12 cellular contexts compared by ENCODE assay signal in genomic region chr6:85078071-85078470, GRCh38.
DNase-seq lines count a peak whose midpoint lies in the region; ATAC-seq and TF ChIP-seq lines count a peak whose summit lies in the region.
"Had no signal": no experiment of that assay in that cellular context is flagged by ENCODE, and none has a peak within 500 bp of the region (broad histone marks: within the 10 kb centered on the region; RNA-seq: fewer than 3 reads in every experiment).

No MANE protein-coding gene starts in this region.

- H3K4me1 Mint-ChIP-seq in CD4-positive, alpha-beta memory T cell, result no peaks in the 10 kb centered on the region
- H3K4me1 Mint-ChIP-seq in activated CD4-positive, alpha-beta memory T cell treated with anti-CD3 and anti-CD28 coated beads, Interleukin-2, amount 10 ng/mL, durations not matched to agents 7 days and 5 days, result no peaks in the 10 kb centered on the region
- H3K4me1 Mint-ChIP-seq: activated naive CD8-positive, alpha-beta T cell treated with anti-CD3 and anti-CD28 coated beads, Interleukin-2, amount 50 U/mL, for 24 hours had no signal

- no peaks in the 10 kb centered on the region for H3K27me3 Mint-ChIP-seq in CD4-positive, alpha-beta memory T cell
- H3K27me3 Mint-ChIP-seq in activated CD4-positive, alpha-beta memory T cell treated with anti-CD3 and anti-CD28 coated beads, Interleukin-2, amount 10 ng/mL, durations not matched to agents 7 days and 5 days, result no peaks in the 10 kb centered on the region
- H3K27me3 Mint-ChIP-seq: activated naive CD8-positive, alpha-beta T cell treated with anti-CD3 and anti-CD28 coated beads, Interleukin-2, amount 50 U/mL, for 24 hours had no signal

- POLR2A ChIA-PET in CD4-positive, alpha-beta memory T cell (lab: Charles Lee; ENCODE audit: partially characterized antibody), result no interaction called here
- POLR2A ChIA-PET in activated CD4-positive, alpha-beta memory T cell treated with anti-CD3 and anti-CD28 coated beads, Interleukin-2, amount 10 ng/mL, durations not matched to agents 7 days and 5 days (lab: Charles Lee), result no interaction called here

- no peak overlapping the region for H3K27ac ChIP-seq in left lung
- no peak overlapping the region for H3K27ac ChIP-seq in CD4-positive, alpha-beta memory T cell (ENCODE audit: low read depth, low read length)

- CTCF ChIA-PET in CD4-positive, alpha-beta memory T cell (lab: Charles Lee; ENCODE audit: partially characterized antibody), result interaction anchor here (0.7 kb wide), 1 partner anchor 16 kb away, joined by 3 read pairs; no protein-coding TSS in a partner anchor
- CTCF ChIA-PET in activated CD4-positive, alpha-beta memory T cell treated with anti-CD3 and anti-CD28 coated beads, Interleukin-2, amount 10 ng/mL, durations not matched to agents 7 days and 5 days (lab: Charles Lee), result no interaction called here

- H3K36me3 Mint-ChIP-seq in CD4-positive, alpha-beta memory T cell, result no peaks in the 10 kb centered on the region
- H3K36me3 Mint-ChIP-seq in activated CD4-positive, alpha-beta memory T cell treated with anti-CD3 and anti-CD28 coated beads, Interleukin-2, amount 10 ng/mL, durations not matched to agents 7 days and 5 days (ENCODE audit: low read depth), result no peaks in the 10 kb centered on the region

- H3K4me3 Mint-ChIP-seq in CD4-positive, alpha-beta memory T cell, result no peak overlapping the region
- no peak overlapping the region for H3K4me3 Mint-ChIP-seq in activated CD4-positive, alpha-beta memory T cell treated with anti-CD3 and anti-CD28 coated beads, Interleukin-2, amount 10 ng/mL, durations not matched to agents 7 days and 5 days
- H3K4me3 Mint-ChIP-seq: activated naive CD8-positive, alpha-beta T cell treated with anti-CD3 and anti-CD28 coated beads, Interleukin-2, amount 50 U/mL, for 24 hours had no signal

- no peaks in the 10 kb centered on the region for H3K9me3 ChIP-seq in left lung
- no peaks in the 10 kb centered on the region for H3K9me3 ChIP-seq in CD4-positive, alpha-beta memory T cell (ENCODE audit: control insufficient read depth in 1 of 2, low read length in 2 of 2)

- no peaks in the 10 kb centered on the region for H3K36me3 ChIP-seq in left lung
- H3K36me3 ChIP-seq in CD4-positive, alpha-beta memory T cell (ENCODE audit: insufficient read depth, low read length), result no peaks in the 10 kb centered on the region

- ATAC-seq in left lung (peak; percentile 31), HG02970 (IDR thresholded peaks at IDR 0.05; ENCODE audit: low FRiP score, unreplicated experiment) (no peak)
- ATAC-seq: activated naive CD8-positive, alpha-beta T cell treated with anti-CD3 and anti-CD28 coated beads, Interleukin-2, amount 50 U/mL, for 24 hours; left lobe of liver had no signal

- DNase-seq in AG20443 (ENCODE audit: low spot score) (peak; percentile 69), LHCN-M2 (ENCODE audit: low read depth) (peak; percentile 97), astrocyte of the hippocampus (ENCODE audit: low read depth, low spot score) (peak; percentile 91), left lung (no peak), SIG-M5 treated with dmso at 0.1 percent for 504 hours (lab: John Stamatoyannopoulos, UW; ENCODE audit: unreplicated experiment) (no peak)
- no peak for DNase-seq in CD4-positive, alpha-beta memory T cell
- DNase-seq in activated CD4-positive, alpha-beta memory T cell treated with anti-CD3 and anti-CD28 coated beads, Interleukin-2, amount 10 ng/mL, durations not matched to agents 7 days and 5 days, result no peak
- DNase-seq: activated naive CD8-positive, alpha-beta T cell treated with anti-CD3 and anti-CD28 coated beads, Interleukin-2, amount 50 U/mL, for 24 hours; NCI-H1105 treated with DMSO at 0.1 percent for 48 hours; SHP77 treated with DMSO at 0.1 percent for 48 hours had no signal

- no peaks in the 10 kb centered on the region for H3K4me1 ChIP-seq in left lung
- no peaks in the 10 kb centered on the region for H3K4me1 ChIP-seq in CD4-positive, alpha-beta memory T cell (ENCODE audit: insufficient read depth, low read length)

- TF ChIP-seq CTCF in left lung (IDR thresholded peaks at IDR 0.05), result no peak

- peaks cover 0 to 12% (median 2%) of the 10 kb centered on the region in 8 donors for H3K9me3 Mint-ChIP-seq in CD4-positive, alpha-beta memory T cell
- H3K9me3 Mint-ChIP-seq in activated CD4-positive, alpha-beta memory T cell treated with anti-CD3 and anti-CD28 coated beads, Interleukin-2, amount 10 ng/mL, durations not matched to agents 7 days and 5 days, result no peaks in the 10 kb centered on the region

- intact Hi-C loops in left lung (cut with DNase I), result no loop called here
- intact Hi-C loops in CD4-positive, alpha-beta memory T cell (cut with micrococcal nuclease), result no loop called here

- peak overlapping the region in 1 of 7 donors; percentile 5 for H3K27ac Mint-ChIP-seq in CD4-positive, alpha-beta memory T cell
- H3K27ac Mint-ChIP-seq in activated CD4-positive, alpha-beta memory T cell treated with anti-CD3 and anti-CD28 coated beads, Interleukin-2, amount 10 ng/mL, durations not matched to agents 7 days and 5 days, result no peak overlapping the region
- H3K27ac Mint-ChIP-seq: activated naive CD8-positive, alpha-beta T cell treated with anti-CD3 and anti-CD28 coated beads, Interleukin-2, amount 50 U/mL, for 24 hours had no signal

- H3K4me3 ChIP-seq in left lung, result no peak overlapping the region
- no peak overlapping the region for H3K4me3 ChIP-seq in CD4-positive, alpha-beta memory T cell (ENCODE audit: low read length in 2 of 2)

- H3K27me3 ChIP-seq in left lung, result no peaks in the 10 kb centered on the region
- H3K27me3 ChIP-seq in CD4-positive, alpha-beta memory T cell (ENCODE audit: insufficient read depth, low read length), result no peaks in the 10 kb centered on the region

Comparison
In these comparisons a context has a peak if more than half of its experiments do, and no peak if none do; other contexts are left out.
1. DNase-seq: peak in AG20443 (single experiment), LHCN-M2 (single experiment) and astrocyte of the hippocampus (single experiment); none in left lung (0 of 2), SIG-M5 treated with dmso at 0.1 percent for 504 hours (single experiment), CD4-positive, alpha-beta memory T cell (0 of 5) and activated CD4-positive, alpha-beta memory T cell treated with anti-CD3 and anti-CD28 coated beads, Interleukin-2, amount 10 ng/mL, durations not matched to agents 7 days and 5 days (single experiment).